1 cellular context compared by ENCODE assay signal in genomic region chr9:127829205-127829935, GRCh38.
TF ChIP-seq lines count a peak whose summit lies in the region.

No MANE protein-coding gene starts in this region.

TF ChIP-seq in H1, 55 proteins besides CTCF, POLR2A, EP300 and RAD21:
- no peak for TF ChIP-seq BCL11A (IDR thresholded peaks at IDR 0.05; ENCODE audit: low read depth in 2 of 2, low read length in 2 of 2)
- TF ChIP-seq SP1 (IDR thresholded peaks at IDR 0.05; ENCODE audit: low read depth, low read length) = no peak
- no peak for TF ChIP-seq CBX8 (IDR thresholded peaks at IDR 0.05; ENCODE audit: borderline replicate concordance, low read depth, low read length)
- TF ChIP-seq EZH2 (IDR thresholded peaks at IDR 0.05; ENCODE audit: low read depth, low read length, severe bottlenecking) = no peak
- TF ChIP-seq FOSL1 (IDR thresholded peaks at IDR 0.05; ENCODE audit: insufficient read depth, low read depth, low read length) = no peak
- TF ChIP-seq MAFK (IDR thresholded peaks at IDR 0.05; ENCODE audit: low read depth, low read length) = no peak
- no peak for TF ChIP-seq SIRT6 (IDR thresholded peaks at IDR 0.05; ENCODE audit: low read length)
- no peak for TF ChIP-seq KDM4A (IDR thresholded peaks at IDR 0.05; ENCODE audit: low read depth, low read length, severe bottlenecking)
